8 cellular contexts compared by ENCODE assay signal in the genomic region with DNA sequence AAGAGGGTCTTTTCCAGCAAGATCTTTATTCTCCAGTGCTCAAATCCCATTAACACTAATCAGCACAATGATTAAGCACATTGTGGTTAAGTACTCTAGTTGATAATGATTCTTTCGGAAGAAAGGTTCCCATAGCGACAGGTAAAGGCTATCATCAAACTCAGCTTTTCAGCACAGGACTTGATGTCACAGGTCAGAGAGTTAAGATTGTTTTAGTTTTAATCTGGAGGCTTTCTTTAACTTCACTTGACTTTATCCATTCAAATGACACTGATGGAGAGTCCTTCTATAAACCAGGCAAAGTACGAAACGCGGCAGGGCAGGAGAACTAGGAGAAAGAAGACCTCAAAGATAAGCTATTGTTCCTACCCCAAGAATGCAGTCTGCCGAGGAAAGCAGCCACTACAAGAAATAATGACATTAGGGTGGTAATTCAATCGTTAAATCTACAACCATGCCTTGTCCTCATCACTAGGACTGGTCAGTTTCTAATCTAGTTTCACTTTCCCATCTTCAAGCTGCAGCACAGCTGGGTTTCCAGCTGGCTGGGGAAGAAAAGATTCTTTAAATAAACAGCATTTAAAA. TPM values are rescaled to one million over a fixed set of nuclear protein-coding genes. Genes with fewer than 3 reads are reported as not detected.
A peak's percentile ranks its signal among the peaks of the same experiment; 100 is the strongest.
DNase-seq lines count a peak whose midpoint lies in the region; ATAC-seq, FAIRE-seq and TF ChIP-seq lines count a peak whose summit lies in the region.

No MANE protein-coding gene starts in this region.

- WGBS in pancreas, 2 donors: 7 to 11% methylated on average over 7 of the region's 7 CpGs

- peaks cover 0 to 21% (median 13%) of the 10 kb centered on the region in 3 donors for H3K4me1 ChIP-seq in pancreas

- no peak for ATAC-seq in pancreas

- no peaks in the 10 kb centered on the region for H3K27me3 ChIP-seq in MG63
- H3K27me3 ChIP-seq in pancreas: no peaks in the 10 kb centered on the region

- DNase-seq in EH (ENCODE audit: low read depth) (peak; percentile 33), MG63 (peak; percentile 19), ecto neural progenitor cell (ENCODE audit: low spot score) (peak; percentile 56), pancreas (no peak), NCI-H2029 (lab: John Stamatoyannopoulos, UW) (no peak), NCI-H2171 treated with DMSO at 0.1 percent for 48 hours (lab: John Stamatoyannopoulos, UW) (no peak), T-helper 9 cell (no peak), NOMO-1 treated with DMSO at 0.1 percent for 48 hours (lab: John Stamatoyannopoulos, UW; ENCODE audit: unreplicated experiment) (no peak)

- TF ChIP-seq CTCF in pancreas (IDR thresholded peaks at IDR 0.05): no peak

- FAIRE-seq in pancreas (lab: Jason Lieb, UNC): peak; percentile 41

- H3K9me3 ChIP-seq in MG63: no peaks in the 10 kb centered on the region; the same call in 1 of the 2 replicates
- H3K9me3 ChIP-seq in pancreas: no peaks in the 10 kb centered on the region

- peak overlapping the region in 2 of 4 donors; percentile 69 to 78 for H3K27ac ChIP-seq in pancreas

- H3K4me3 ChIP-seq in MG63 (peak overlapping the region; percentile 57), pancreas (peak overlapping the region in 3 of 4 donors; percentile 9 to 43 (median 15))

- H3K36me3 ChIP-seq in MG63: no peaks in the 10 kb centered on the region
- H3K36me3 ChIP-seq in pancreas: no peaks in the 10 kb centered on the region

- intact Hi-C loops in pancreas (cut with DNase I): no loop called here

RNA-seq across cellular contexts. Expression of gene NRG2, which starts 4.6 kb away (rescaled TPM):
- 0.94 and 2.8 TPM in 2 replicates for total RNA-seq in MG63 (2014; rRNA removed; shearing (Covaris generic); ENCODE audit: low replicate concordance)
- 1 to 10 TPM; 1.5 to 5.2 (median 3.7) TPM for total RNA-seq in pancreas
- polyA plus RNA-seq in pancreas: 1 to 10 TPM; 1.2 to 3.3 TPM

Comparison
In these comparisons a context has a peak if more than half of its experiments do, and no peak if none do; other contexts are left out.
1. DNase-seq: peak in EH (single experiment), MG63 (single experiment) and ecto neural progenitor cell (single experiment); none in pancreas (0 of 6), NCI-H2029 (single experiment), NCI-H2171 treated with DMSO at 0.1 percent for 48 hours (single experiment), T-helper 9 cell (single experiment) and NOMO-1 treated with DMSO at 0.1 percent for 48 hours (single experiment).